14 cellular contexts compared by ENCODE assay signal in genomic region chr6:128757961-128758360, GRCh38.
DNase-seq lines count a peak whose midpoint lies in the region; ATAC-seq and TF ChIP-seq lines count a peak whose summit lies in the region.
"Had no signal": no experiment of that assay in that cellular context is flagged by ENCODE, and none has a peak within 500 bp of the region (broad histone marks: within the 10 kb centered on the region; RNA-seq: fewer than 3 reads in every experiment).

No MANE protein-coding gene starts in this region.

- ATAC-seq in left ventricle myocardium superior: peak; percentile 59
- peak; percentile 31; the same call in 2 of the 3 replicates for ATAC-seq in RWPE2 (ENCODE audit: low read depth)
- no peak for ATAC-seq in HG02852 (IDR thresholded peaks at IDR 0.05; ENCODE audit: unreplicated experiment)
- ATAC-seq: A549 had no signal

- no peak overlapping the region for H3K27ac ChIP-seq in right atrium auricular region
- no peak overlapping the region for H3K27ac ChIP-seq in RWPE2 (ENCODE audit: poor library complexity, severe bottlenecking)
- no peak overlapping the region for H3K27ac ChIP-seq in epithelial cell of prostate
- no peak overlapping the region for H3K27ac ChIP-seq in effector memory CD4-positive, alpha-beta T cell (ENCODE audit: insufficient read depth, low read length, poor library complexity, severe bottlenecking)
- H3K27ac ChIP-seq: A549, C4-2B had no signal

- H3K36me3 ChIP-seq in right atrium auricular region (no peaks in the 10 kb centered on the region), RWPE2 (ENCODE audit: low read depth) (no peaks in the 10 kb centered on the region)
- no peaks in the 10 kb centered on the region for H3K36me3 ChIP-seq in effector memory CD4-positive, alpha-beta T cell (ENCODE audit: control insufficient read depth, insufficient read depth, low read length)
- H3K36me3 ChIP-seq: BE2C had no signal

- TF ChIP-seq CTCF in right atrium auricular region (IDR thresholded peaks at IDR 0.05) (no peak), RWPE2 (IDR thresholded peaks at IDR 0.05; ENCODE audit: poor library complexity, severe bottlenecking) (no peak)

- H3K27me3 ChIP-seq in right atrium auricular region (no peaks in the 10 kb centered on the region), RWPE2 (ENCODE audit: insufficient read depth, poor library complexity, severe bottlenecking) (no peaks in the 10 kb centered on the region)
- H3K27me3 ChIP-seq in effector memory CD4-positive, alpha-beta T cell (replicated peaks; ENCODE audit: control insufficient read depth, insufficient read depth, low read length, poor library complexity, severe bottlenecking): no peaks in the 10 kb centered on the region
- H3K27me3 ChIP-seq: BE2C had no signal

- intact Hi-C loops in left ventricle myocardium superior (cut with micrococcal nuclease): no loop called here

- DNase-seq in left ventricle myocardium superior: no peak
- no peak for DNase-seq in right atrium auricular region (ENCODE audit: low spot score)
- DNase-seq in RWPE2 (ENCODE audit: low spot score): no peak
- DNase-seq in epithelial cell of prostate (ENCODE audit: low read depth, low spot score): peak; percentile 18
- no peak for DNase-seq in NCI-H2171 treated with DMSO at 0.1 percent for 48 hours (lab: John Stamatoyannopoulos, UW)
- no peak for DNase-seq in effector memory CD4-positive, alpha-beta T cell
- DNase-seq: BE2C; CD4-positive, alpha-beta memory T cell; DMS79; GOT3; H9 had no signal

- peaks cover 0 to 3% of the 10 kb centered on the region in 2 donors for H3K4me1 ChIP-seq in right atrium auricular region
- H3K4me1 ChIP-seq in RWPE2 (ENCODE audit: insufficient read depth, poor library complexity, severe bottlenecking): no peaks in the 10 kb centered on the region
- no peaks in the 10 kb centered on the region for H3K4me1 ChIP-seq in effector memory CD4-positive, alpha-beta T cell (ENCODE audit: control insufficient read depth, insufficient read depth, low read length, poor library complexity, severe bottlenecking)
- H3K4me1 ChIP-seq: A549, BE2C had no signal

- H3K4me3 ChIP-seq in right atrium auricular region (no peak overlapping the region), RWPE2 (ENCODE audit: severe bottlenecking) (no peak overlapping the region)
- H3K4me3 ChIP-seq in effector memory CD4-positive, alpha-beta T cell (ENCODE audit: insufficient read depth, low read depth, low read length, poor library complexity, severe bottlenecking): no peak overlapping the region
- H3K4me3 ChIP-seq: A549 had no signal

- H3K9me3 ChIP-seq in right atrium auricular region (no peaks in the 10 kb centered on the region), RWPE2 (ENCODE audit: severe bottlenecking) (no peaks in the 10 kb centered on the region)
- no peaks in the 10 kb centered on the region for H3K9me3 ChIP-seq in effector memory CD4-positive, alpha-beta T cell (ENCODE audit: control insufficient read depth, low read length)
- H3K9me3 ChIP-seq: A549, BE2C had no signal
